10 cellular contexts compared by ENCODE assay signal in genomic region chr13:44396963-44397580, GRCh38. TPM values are rescaled to one million over a fixed set of nuclear protein-coding genes. Genes with fewer than 3 reads are reported as not detected.
DNase-seq lines count a peak whose midpoint lies in the region; ATAC-seq and TF ChIP-seq lines count a peak whose summit lies in the region.
"Had no signal": no experiment of that assay in that cellular context is flagged by ENCODE, and none has a peak within 500 bp of the region (broad histone marks: within the 10 kb centered on the region; RNA-seq: fewer than 3 reads in every experiment).

No MANE protein-coding gene starts in this region.

- no peak overlapping the region for H3K27ac Mint-ChIP-seq in activated T-cell treated with anti-CD3 and anti-CD28 coated beads, Interleukin-2, amount 50 U/mL, for 24 hours
- H3K27ac Mint-ChIP-seq: activated naive CD8-positive, alpha-beta T cell treated with anti-CD3 and anti-CD28 coated beads, Interleukin-2, amount 10 ng/mL, durations not matched to agents 7 days and 5 days had no signal

- no peak overlapping the region for H3K27ac ChIP-seq in osteoblast (ENCODE audit: low read depth, low read length)

- H3K4me3 ChIP-seq in BE2C (ENCODE audit: low read depth, low read length), result peak overlapping the region; percentile 31
- no peak overlapping the region for H3K4me3 ChIP-seq in osteoblast (ENCODE audit: insufficient read depth, low read length)

- ATAC-seq in left cardiac atrium, result peak; percentile 80 to 82

- intact Hi-C loops in left cardiac atrium (cut with DNase I), result loop anchor here in 1 of 2 donors (5.0 kb wide), 1 partner anchor 35 kb away; no protein-coding TSS in a partner anchor

- peaks cover 4% of the 10 kb centered on the region for H3K27me3 Mint-ChIP-seq in activated T-cell treated with anti-CD3 and anti-CD28 coated beads, Interleukin-2, amount 50 U/mL, for 24 hours

- peak overlapping the region; percentile 18 for H2AFZ ChIP-seq in osteoblast (ENCODE audit: low read length)

- H3K36me3 Mint-ChIP-seq in activated T-cell treated with anti-CD3 and anti-CD28 coated beads, Interleukin-2, amount 50 U/mL, for 24 hours (ENCODE audit: low read depth), result no peaks in the 10 kb centered on the region
- H3K36me3 Mint-ChIP-seq: activated naive CD8-positive, alpha-beta T cell treated with anti-CD3 and anti-CD28 coated beads, Interleukin-2, amount 10 ng/mL, durations not matched to agents 7 days and 5 days had no signal

- H3K4me3 Mint-ChIP-seq in activated T-cell treated with anti-CD3 and anti-CD28 coated beads, Interleukin-2, amount 50 U/mL, for 24 hours, result no peak overlapping the region
- H3K4me3 Mint-ChIP-seq: activated naive CD8-positive, alpha-beta T cell treated with anti-CD3 and anti-CD28 coated beads, Interleukin-2, amount 10 ng/mL, durations not matched to agents 7 days and 5 days had no signal

- H3K4me2 ChIP-seq in osteoblast (ENCODE audit: insufficient read depth, low read length), result peak overlapping the region; percentile 46

- DNase-seq in BE2C (peak; percentile 83), astrocyte of the hippocampus (ENCODE audit: low read depth, low spot score) (peak; percentile 36), left cardiac atrium (peak; percentile 36), osteoblast (ENCODE audit: insufficient read length, low spot score, missing footprints) (peak; percentile 86), NCI-H226 (no peak), NOMO-1 (lab: John Stamatoyannopoulos, UW; ENCODE audit: unreplicated experiment in 2 of 2) (no peak)
- DNase-seq in activated T-cell treated with anti-CD3 and anti-CD28 coated beads, Interleukin-2, amount 50 U/mL, for 24 hours, result no peak
- DNase-seq in stimulated activated naive CD4-positive, alpha-beta T cell (lab: John Stamatoyannopoulos, UW), result no peak
- DNase-seq: activated naive CD8-positive, alpha-beta T cell treated with anti-CD3 and anti-CD28 coated beads, Interleukin-2, amount 10 ng/mL, durations not matched to agents 7 days and 5 days; NCI-H510A treated with DMSO at 0.1 percent for 48 hours had no signal

- H3K4me1 ChIP-seq in BE2C (peaks cover 26% of the 10 kb centered on the region), osteoblast (ENCODE audit: insufficient read depth, low read length) (peaks cover 7% of the 10 kb centered on the region)

- no peaks in the 10 kb centered on the region for H3K27me3 ChIP-seq in BE2C
- no peaks in the 10 kb centered on the region for H3K27me3 ChIP-seq in osteoblast (ENCODE audit: insufficient read depth, low read length)

- no peaks in the 10 kb centered on the region for H3K4me1 Mint-ChIP-seq in activated T-cell treated with anti-CD3 and anti-CD28 coated beads, Interleukin-2, amount 50 U/mL, for 24 hours (ENCODE audit: low read depth)
- H3K4me1 Mint-ChIP-seq: activated naive CD8-positive, alpha-beta T cell treated with anti-CD3 and anti-CD28 coated beads, Interleukin-2, amount 10 ng/mL, durations not matched to agents 7 days and 5 days had no signal

- no peaks in the 10 kb centered on the region for H3K79me2 ChIP-seq in osteoblast (ENCODE audit: insufficient read depth, low read length)

- no peaks in the 10 kb centered on the region for H3K9me3 Mint-ChIP-seq in activated T-cell treated with anti-CD3 and anti-CD28 coated beads, Interleukin-2, amount 50 U/mL, for 24 hours
- H3K9me3 Mint-ChIP-seq: activated naive CD8-positive, alpha-beta T cell treated with anti-CD3 and anti-CD28 coated beads, Interleukin-2, amount 10 ng/mL, durations not matched to agents 7 days and 5 days had no signal

- H3K36me3 ChIP-seq in BE2C (no peaks in the 10 kb centered on the region), osteoblast (ENCODE audit: insufficient read depth, low read length) (no peaks in the 10 kb centered on the region)

- TF ChIP-seq CTCF in BE2C (IDR thresholded peaks at IDR 0.05; ENCODE audit: low read depth, low read length) (no peak), osteoblast (IDR thresholded peaks at IDR 0.05; ENCODE audit: extremely low read depth, low read depth, low read length) (no peak)

- H3K9me3 ChIP-seq in BE2C (no peaks in the 10 kb centered on the region), osteoblast (ENCODE audit: low read depth, low read length) (no peaks in the 10 kb centered on the region)

- H4K20me1 ChIP-seq in osteoblast (ENCODE audit: insufficient read depth, low read length), result no peaks in the 10 kb centered on the region

RNA-seq across cellular contexts. Expression of gene SERP2, which starts 23.4 kb away (rescaled TPM):
- polyA plus RNA-seq in BE2C (2012; ENCODE audit: insufficient read depth, insufficient read length, low read depth), result 33.6 TPM
- total RNA-seq in left cardiac atrium, result 10 to 100 TPM; 12.9 to 14.6 TPM
- total RNA-seq in osteoblast, result 5.8 and 6.5 TPM in 2 replicates

Comparison
In these comparisons a context has a peak if more than half of its experiments do, and no peak if none do; other contexts are left out.
1. DNase-seq: peak in BE2C (single experiment), astrocyte of the hippocampus (single experiment), left cardiac atrium (single experiment) and osteoblast (single experiment); none in NCI-H226 (single experiment), activated T-cell treated with anti-CD3 and anti-CD28 coated beads, Interleukin-2, amount 50 U/mL, for 24 hours (single experiment), NOMO-1 (0 of 2) and stimulated activated naive CD4-positive, alpha-beta T cell (0 of 6).